16 cellular contexts compared by ENCODE assay signal in genomic region chr13:111943229-111943795, GRCh38.
DNase-seq lines count a peak whose midpoint lies in the region.
"Had no signal": no experiment of that assay in that cellular context is flagged by ENCODE, and none has a peak within 500 bp of the region (broad histone marks: within the 10 kb centered on the region; RNA-seq: fewer than 3 reads in every experiment).

No MANE protein-coding gene starts in this region.

- H2BK5ac ChIP-seq in neuronal stem cell (ENCODE audit: low read length): no peak overlapping the region

- H2BK120ac ChIP-seq in neuronal stem cell (ENCODE audit: low read depth, low read length): no peak overlapping the region

- H3K4me2 ChIP-seq in BLaER1 (peak overlapping the region; percentile 44), neuronal stem cell (ENCODE audit: insufficient read depth, low read length, poor library complexity, severe bottlenecking) (no peak overlapping the region)
- peak overlapping the region; percentile 18 to 70 (median 53); a peak in 19 of 22 replicates for H3K4me2 ChIP-seq in BLaER1 treated with 17β-estradiol and CSF1 and Interleukin-3, amounts not matched to agents 10 nM and 100 nM
- H3K4me2 ChIP-seq: SK-N-SH had no signal

- H3K4me1 ChIP-seq in BLaER1: peaks cover 16% of the 10 kb centered on the region
- H3K4me1 ChIP-seq in BLaER1 treated with 17β-estradiol and CSF1 and Interleukin-3, amounts not matched to agents 10 nM and 100 nM: peaks cover 0 to 17% (median 13%) of the 10 kb centered on the region in 10 experiments; a peak in 18 of 20 replicates
- peaks cover 0 to 1% of the 10 kb centered on the region in 2 donors for H3K4me1 ChIP-seq in neuronal stem cell (ENCODE audit: control insufficient read depth in 2 of 2, insufficient read depth in 1 of 2, low read depth in 1 of 2, low read length in 2 of 2)
- H3K4me1 ChIP-seq: HAP-1 had no signal

- H3K9ac ChIP-seq in BLaER1 (no peak overlapping the region), neuronal stem cell (ENCODE audit: low read depth, low read length, poor library complexity) (no peak overlapping the region)
- no peak overlapping the region for H3K9ac ChIP-seq in BLaER1 treated with 17β-estradiol and CSF1 and Interleukin-3, amounts not matched to agents 10 nM and 100 nM
- H3K9ac ChIP-seq: SK-N-SH had no signal

- H3K36me3 ChIP-seq in BLaER1: no peaks in the 10 kb centered on the region
- H3K36me3 ChIP-seq in BLaER1 treated with 17β-estradiol and CSF1 and Interleukin-3, amounts not matched to agents 10 nM and 100 nM: no peaks in the 10 kb centered on the region
- H3K36me3 ChIP-seq in neuronal stem cell (replicated peaks in 1 of 2; ENCODE audit: control insufficient read depth in 2 of 2, insufficient read depth in 2 of 2, low read length in 2 of 2): no peaks in the 10 kb centered on the region
- H3K36me3 ChIP-seq: HAP-1 had no signal

- no peaks in the 10 kb centered on the region for H4K20me1 ChIP-seq in BLaER1
- no peaks in the 10 kb centered on the region for H4K20me1 ChIP-seq in BLaER1 treated with 17β-estradiol and CSF1 and Interleukin-3, amounts not matched to agents 10 nM and 100 nM

- no peaks in the 10 kb centered on the region for H3K79me1 ChIP-seq in neuronal stem cell (ENCODE audit: low read depth, low read length)

- peak overlapping the region; percentile 16 for H3K18ac ChIP-seq in neuronal stem cell (ENCODE audit: low read length)

- no peak overlapping the region for H2AFZ ChIP-seq in neuronal stem cell (ENCODE audit: low read length)

- no peak overlapping the region for H2BK12ac ChIP-seq in neuronal stem cell (ENCODE audit: low read length)

- H4K91ac ChIP-seq in neuronal stem cell (ENCODE audit: low read depth, low read length, poor library complexity): no peak overlapping the region

- H3K27me3 ChIP-seq in BLaER1 (peaks cover 3% of the 10 kb centered on the region; the same call in 1 of the 2 replicates), neuronal stem cell (ENCODE audit: control insufficient read depth in 3 of 3, insufficient read depth in 3 of 3, low read depth in 1 of 3, low read length in 3 of 3) (peaks cover 0 to 18% (median 0%) of the 10 kb centered on the region in 3 experiments)
- H3K27me3 ChIP-seq in BLaER1 treated with 17β-estradiol and CSF1 and Interleukin-3, amounts not matched to agents 10 nM and 100 nM: no peaks in the 10 kb centered on the region

- H3K4me3 ChIP-seq in BLaER1: no peak overlapping the region
- H3K4me3 ChIP-seq in BLaER1 treated with 17β-estradiol and CSF1 and Interleukin-3, amounts not matched to agents 10 nM and 100 nM: no peak overlapping the region
- H3K4me3 ChIP-seq in neuronal stem cell (ENCODE audit: low read length in 2 of 2): no peak overlapping the region
- H3K4me3 ChIP-seq: HAP-1 had no signal

- WGBS in neuronal stem cell (ENCODE audit: extremely low coverage in 2 of 2, insufficient read length in 2 of 2, insufficient replicate concordance in 1 of 2), 2 donors: no CpG with 5 or more reads among the region's 18 CpGs

- no peak overlapping the region for H3K14ac ChIP-seq in neuronal stem cell (ENCODE audit: low read length)

- no peak overlapping the region for H3K23ac ChIP-seq in neuronal stem cell (ENCODE audit: low read depth, low read length, poor library complexity)

- no peak overlapping the region for H2AK5ac ChIP-seq in neuronal stem cell (ENCODE audit: low read depth, low read length)

- no peak overlapping the region for H3K4ac ChIP-seq in neuronal stem cell (ENCODE audit: low read length)

- DNase-seq in RPMI8226 (peak; percentile 22), neuronal stem cell (ENCODE audit: low spot score) (no peak), retina (no peak), globus pallidus (ENCODE audit: low spot score) (no peak), activated T-cell treated with anti-CD3 and anti-CD28 coated beads for 4 hours (no peak)
- DNase-seq: Calu3; CD4-positive, alpha-beta memory T cell; DMS79; NCI-H1105 treated with DMSO at 0.1 percent for 48 hours; NCI-H1694 treated with DMSO at 0.1 percent for 48 hours; NCI-H2171 treated with DMSO at 0.1 percent for 48 hours; NCI-H510A treated with DMSO at 0.1 percent for 48 hours; SK-N-SH had no signal

- H3K27ac ChIP-seq in BLaER1 (no peak overlapping the region), neuronal stem cell (replicated peaks; ENCODE audit: low read length) (no peak overlapping the region)
- no peak overlapping the region for H3K27ac ChIP-seq in BLaER1 treated with 17β-estradiol and CSF1 and Interleukin-3, amounts not matched to agents 10 nM and 100 nM

- H4K8ac ChIP-seq in neuronal stem cell (ENCODE audit: low read depth, low read length): no peak overlapping the region

- no peaks in the 10 kb centered on the region for H3K9me3 ChIP-seq in BLaER1
- no peaks in the 10 kb centered on the region for H3K9me3 ChIP-seq in BLaER1 treated with 17β-estradiol and CSF1 and Interleukin-3, amounts not matched to agents 10 nM and 100 nM (replicated peaks in 1 of 11)
- H3K9me3 ChIP-seq in neuronal stem cell (replicated peaks in 1 of 2; ENCODE audit: control insufficient read depth in 2 of 2, insufficient read depth in 1 of 2, low read depth in 1 of 2, low read length in 2 of 2): peaks cover 0 to 1% of the 10 kb centered on the region in 2 donors
- H3K9me3 ChIP-seq: HAP-1, SK-N-SH had no signal

- no peak overlapping the region for H2BK15ac ChIP-seq in neuronal stem cell (ENCODE audit: low read length)
